ENCODE assay signal across 9 cellular contexts in the genomic region with DNA sequence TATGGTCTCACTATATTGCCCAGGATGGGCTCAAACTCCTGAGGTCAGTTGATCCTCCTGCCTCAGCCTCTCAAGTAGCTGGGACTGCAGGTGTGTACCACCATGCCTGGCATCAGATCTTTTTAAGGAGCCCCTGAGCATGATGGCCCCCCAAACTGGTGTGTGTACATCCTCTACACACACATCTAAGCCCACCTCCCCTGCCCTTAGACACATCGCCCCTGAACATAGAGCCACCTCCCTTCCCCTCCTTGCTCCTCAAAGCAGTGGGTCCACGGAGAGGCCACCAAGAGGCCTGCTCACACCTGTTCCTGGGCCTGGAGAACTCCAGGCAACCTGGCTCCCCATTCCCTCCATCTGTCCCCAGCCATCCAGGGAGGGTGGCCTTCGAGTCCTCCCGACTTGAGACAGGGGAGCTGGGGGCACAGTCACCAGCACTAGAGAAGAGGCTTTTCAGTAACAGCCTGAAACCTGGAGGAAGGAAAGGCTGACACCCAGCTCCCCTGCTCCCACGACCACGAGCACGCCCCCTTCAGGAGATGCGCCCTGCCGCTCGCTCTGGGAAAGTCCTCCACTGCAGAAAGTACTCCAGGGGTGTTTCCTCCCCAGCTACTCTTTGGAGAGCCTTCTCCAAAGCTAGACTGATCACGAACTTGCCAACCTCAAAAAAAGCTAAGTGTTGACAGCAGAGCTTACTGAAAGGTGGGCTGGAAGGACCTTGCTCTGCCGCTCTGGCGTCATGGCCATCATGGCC. TPM values are rescaled to one million over a fixed set of nuclear protein-coding genes. Genes with fewer than 3 reads are reported as not detected.
DNase-seq lines count a peak whose midpoint lies in the region; ATAC-seq and TF ChIP-seq lines count a peak whose summit lies in the region.
"Had no signal": no experiment of that assay in that cellular context is flagged by ENCODE, and none has a peak within 500 bp of the region (broad histone marks: within the 10 kb centered on the region; RNA-seq: fewer than 3 reads in every experiment).

No MANE protein-coding gene starts in this region.

- H3K36me3 ChIP-seq in esophagus muscularis mucosa (no peaks in the 10 kb centered on the region), spleen (no peaks in the 10 kb centered on the region)

- H3K27me3 ChIP-seq in esophagus muscularis mucosa: peaks cover 0 to 30% (median 0%) of the 10 kb centered on the region in 4 donors
- H3K27me3 ChIP-seq in spleen (replicated peaks in 1 of 7): no peaks in the 10 kb centered on the region

- no peak overlapping the region for H3K4me3 ChIP-seq in esophagus muscularis mucosa
- no peak overlapping the region for H3K4me3 ChIP-seq in spleen

- no peak for TF ChIP-seq EP300 in esophagus muscularis mucosa (IDR thresholded peaks at IDR 0.05)

- WGBS in esophagus muscularis mucosa: 87% methylated on average over 5 of the region's 13 CpGs
- 63 to 80% (median 67%) methylated on average over 13 of the region's 13 CpGs for WGBS in spleen, 5 donors

- peak; percentile 24 for DNase-seq in ELR (ENCODE audit: low read depth)
- no peak for DNase-seq in RWPE1 (ENCODE audit: low spot score)
- no peak for DNase-seq in esophagus muscularis mucosa (ENCODE audit: extremely low spot score)
- DNase-seq in spleen: no peak
- no peak for DNase-seq in SK-N-DZ (ENCODE audit: low spot score)
- DNase-seq: NCI-H526 had no signal

- H3K9me3 ChIP-seq in esophagus muscularis mucosa: peaks cover 0 to 9% (median 6%) of the 10 kb centered on the region in 4 donors
- H3K9me3 ChIP-seq in spleen: peaks cover 0 to 17% (median 8%) of the 10 kb centered on the region in 8 donors

- peak overlapping the region; percentile 46 for H3K27ac ChIP-seq in RWPE1
- H3K27ac ChIP-seq in esophagus muscularis mucosa (replicated peaks in 1 of 4): peak overlapping the region; percentile 20 to 59 (median 43)
- peak overlapping the region; percentile 36 to 83 (median 72) for H3K27ac ChIP-seq in spleen
- H3K27ac ChIP-seq: KMS-11 had no signal

- TF ChIP-seq CTCF in RWPE1 (conservative IDR thresholded peaks at IDR 0.05; ENCODE audit: low read depth) (no peak), esophagus muscularis mucosa (IDR thresholded peaks at IDR 0.05) (no peak), spleen (IDR thresholded peaks at IDR 0.05 in 8 of 11, conservative IDR thresholded peaks at IDR 0.05 in 3 of 11) (no peak)

- intact Hi-C loops in esophagus muscularis mucosa (cut with DNase I) (no loop called here), spleen (cut with DNase I; ENCODE audit: low total_unique reads) (loop anchor here (10.0 kb wide), 1 partner anchor 61 kb away; no protein-coding TSS in a partner anchor)

- CTCF ChIA-PET in RWPE1 (lab: Yijun Ruan, JAX): interaction anchor here (0.7 to 1.1 kb wide), 5 partner anchors 35 to 520 kb away, joined by 3 to 5 read pairs (median 3); no protein-coding TSS in a partner anchor

- ATAC-seq in GM21529 (IDR thresholded peaks at IDR 0.05; ENCODE audit: unreplicated experiment): no peak
- ATAC-seq in GM21360 (IDR thresholded peaks at IDR 0.05; ENCODE audit: unreplicated experiment): no peak

- H3K4me1 ChIP-seq in esophagus muscularis mucosa (peaks cover 43 to 66% (median 62%) of the 10 kb centered on the region in 4 donors), spleen (peaks cover 30 to 88% (median 75%) of the 10 kb centered on the region in 6 donors)

- POLR2A ChIA-PET in RWPE1 (lab: Yijun Ruan, JAX; ENCODE audit: low non-redundant PET): no interaction called here

- TF ChIP-seq POLR2A in esophagus muscularis mucosa (IDR thresholded peaks at IDR 0.05; ENCODE audit: low read depth) (no peak), spleen (IDR thresholded peaks at IDR 0.05) (no peak)

RNA-seq across cellular contexts. Expression of a gene that starts 12.6 kb away (rescaled TPM):
- total RNA-seq in esophagus muscularis mucosa (under 1 TPM in 3 of 4 donors, not detected in 1; 0.23 to 0.42 (median 0.39) TPM), spleen (1 to 10 TPM; 1.6 to 9.1 (median 3.5) TPM)
- polyA plus RNA-seq in spleen: 1 to 10 TPM in 1 of 3 donors, under 1 TPM in 2; 0.65 to 3.6 (median 0.73) TPM
- 0.28 TPM in 1 of 2 replicates, not detected in the other for polyA plus RNA-seq in SK-N-DZ (2014; cell fraction: cytosol; rRNA removed)
- 0.31 TPM in 1 of 2 replicates, not detected in the other for polyA plus RNA-seq in SK-N-DZ (2014; cell fraction: nucleus; rRNA removed)

RNA-seq across cellular contexts. Expression of a gene that starts 12.8 kb away (rescaled TPM):
- under 1 TPM; under 0.01 to 0.71 (median 0.20) TPM for total RNA-seq in esophagus muscularis mucosa
- total RNA-seq in spleen: 1 to 10 TPM in 5 of 7 donors, under 1 TPM in 2; 0.54 to 4.0 (median 1.3) TPM
- polyA plus RNA-seq in spleen: under 1 TPM; 0.14 to 0.70 (median 0.26) TPM
- 1.3 TPM in 1 of 2 replicates, not detected in the other for polyA plus RNA-seq in SK-N-DZ (2014; cell fraction: cytosol; rRNA removed)
- polyA plus RNA-seq in SK-N-DZ (2014; cell fraction: nucleus; rRNA removed): not detected in 2 replicates

RNA-seq across cellular contexts. Expression of a gene that starts 34.9 kb away (rescaled TPM):
- total RNA-seq in esophagus muscularis mucosa (10 to 100 TPM; 22.4 to 75.1 (median 58.1) TPM), spleen (100 to 1,000 TPM; 136 to 412 (median 275) TPM)
- polyA plus RNA-seq in spleen: 100 to 1,000 TPM in 1 of 3 donors, 10 to 100 TPM in 2; 79.2 to 108 (median 86.7) TPM
- polyA plus RNA-seq in SK-N-DZ (2014; cell fraction: cytosol; rRNA removed): 1.0 and 1.4 TPM in 2 replicates
- polyA plus RNA-seq in SK-N-DZ (2014; cell fraction: nucleus; rRNA removed): 3.2 and 4.4 TPM in 2 replicates

RNA-seq across cellular contexts. Expression of a gene that starts 53.4 kb away (rescaled TPM):
- total RNA-seq in esophagus muscularis mucosa (1 to 10 TPM; 2.1 to 6.1 (median 5.8) TPM), spleen (100 to 1,000 TPM; 149 to 226 (median 192) TPM)
- 100 to 1,000 TPM; 386 to 659 (median 624) TPM for polyA plus RNA-seq in spleen
- 0.16 and 0.25 TPM in 2 replicates for polyA plus RNA-seq in SK-N-DZ (2014; cell fraction: cytosol; rRNA removed)
- polyA plus RNA-seq in SK-N-DZ (2014; cell fraction: nucleus; rRNA removed): 0.18 TPM in 1 of 2 replicates, not detected in the other
